1 cellular context compared by ENCODE assay signal in the genomic region with DNA sequence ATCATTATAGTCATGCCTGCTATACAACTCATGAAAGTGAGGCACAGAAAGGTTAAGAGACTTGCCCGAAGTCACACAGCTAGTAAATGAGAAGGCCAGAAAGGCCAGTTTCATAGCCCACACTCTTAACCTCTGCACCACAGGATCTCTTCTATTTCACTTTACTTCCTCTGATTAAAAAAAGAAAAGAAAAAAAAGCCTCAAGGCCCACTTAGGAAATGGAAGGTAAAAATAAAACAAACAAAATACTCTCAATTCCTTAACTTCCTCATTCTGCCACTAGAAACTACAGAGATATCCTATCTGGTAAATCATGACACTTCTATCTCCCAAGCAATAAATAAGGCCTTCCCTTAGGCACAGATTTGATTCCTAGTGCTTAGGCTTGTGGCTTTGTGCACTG.
TF ChIP-seq lines count a peak whose summit lies in the region.

No MANE protein-coding gene starts in this region.

TF ChIP-seq in GM23338, 12 proteins besides CTCF, POLR2A, EP300 and RAD21 (continued from another document):
- TF ChIP-seq, protein P1, sequence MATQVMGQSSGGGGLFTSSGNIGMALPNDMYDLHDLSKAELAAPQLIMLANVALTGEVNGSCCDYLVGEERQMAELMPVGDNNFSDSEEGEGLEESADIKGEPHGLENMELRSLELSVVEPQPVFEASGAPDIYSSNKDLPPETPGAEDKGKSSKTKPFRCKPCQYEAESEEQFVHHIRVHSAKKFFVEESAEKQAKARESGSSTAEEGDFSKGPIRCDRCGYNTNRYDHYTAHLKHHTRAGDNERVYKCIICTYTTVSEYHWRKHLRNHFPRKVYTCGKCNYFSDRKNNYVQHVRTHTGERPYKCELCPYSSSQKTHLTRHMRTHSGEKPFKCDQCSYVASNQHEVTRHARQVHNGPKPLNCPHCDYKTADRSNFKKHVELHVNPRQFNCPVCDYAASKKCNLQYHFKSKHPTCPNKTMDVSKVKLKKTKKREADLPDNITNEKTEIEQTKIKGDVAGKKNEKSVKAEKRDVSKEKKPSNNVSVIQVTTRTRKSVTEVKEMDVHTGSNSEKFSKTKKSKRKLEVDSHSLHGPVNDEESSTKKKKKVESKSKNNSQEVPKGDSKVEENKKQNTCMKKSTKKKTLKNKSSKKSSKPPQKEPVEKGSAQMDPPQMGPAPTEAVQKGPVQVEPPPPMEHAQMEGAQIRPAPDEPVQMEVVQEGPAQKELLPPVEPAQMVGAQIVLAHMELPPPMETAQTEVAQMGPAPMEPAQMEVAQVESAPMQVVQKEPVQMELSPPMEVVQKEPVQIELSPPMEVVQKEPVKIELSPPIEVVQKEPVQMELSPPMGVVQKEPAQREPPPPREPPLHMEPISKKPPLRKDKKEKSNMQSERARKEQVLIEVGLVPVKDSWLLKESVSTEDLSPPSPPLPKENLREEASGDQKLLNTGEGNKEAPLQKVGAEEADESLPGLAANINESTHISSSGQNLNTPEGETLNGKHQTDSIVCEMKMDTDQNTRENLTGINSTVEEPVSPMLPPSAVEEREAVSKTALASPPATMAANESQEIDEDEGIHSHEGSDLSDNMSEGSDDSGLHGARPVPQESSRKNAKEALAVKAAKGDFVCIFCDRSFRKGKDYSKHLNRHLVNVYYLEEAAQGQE (IDR thresholded peaks at IDR 0.05; ENCODE audit: unreplicated experiment), result no peak
- TF ChIP-seq ZNF114 (CRISPR knock-in tag; IDR thresholded peaks at IDR 0.05) (no peak), NANOG (IDR thresholded peaks at IDR 0.05; ENCODE audit: borderline replicate concordance) (no peak), ZNF331 (CRISPR knock-in tag; IDR thresholded peaks at IDR 0.05; ENCODE audit: low read depth) (no peak), POLR2AphosphoS5 (IDR thresholded peaks at IDR 0.05; ENCODE audit: low read depth) (no peak), JUNB (IDR thresholded peaks at IDR 0.05; ENCODE audit: unreplicated experiment) (no peak), EZH2phosphoT487 (IDR thresholded peaks at IDR 0.05; ENCODE audit: unreplicated experiment) (no peak)
- TF ChIP-seq, protein P2, sequence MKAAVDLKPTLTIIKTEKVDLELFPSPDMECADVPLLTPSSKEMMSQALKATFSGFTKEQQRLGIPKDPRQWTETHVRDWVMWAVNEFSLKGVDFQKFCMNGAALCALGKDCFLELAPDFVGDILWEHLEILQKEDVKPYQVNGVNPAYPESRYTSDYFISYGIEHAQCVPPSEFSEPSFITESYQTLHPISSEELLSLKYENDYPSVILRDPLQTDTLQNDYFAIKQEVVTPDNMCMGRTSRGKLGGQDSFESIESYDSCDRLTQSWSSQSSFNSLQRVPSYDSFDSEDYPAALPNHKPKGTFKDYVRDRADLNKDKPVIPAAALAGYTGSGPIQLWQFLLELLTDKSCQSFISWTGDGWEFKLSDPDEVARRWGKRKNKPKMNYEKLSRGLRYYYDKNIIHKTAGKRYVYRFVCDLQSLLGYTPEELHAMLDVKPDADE (IDR thresholded peaks at IDR 0.05), result no peak
